In the genomic region with DNA sequence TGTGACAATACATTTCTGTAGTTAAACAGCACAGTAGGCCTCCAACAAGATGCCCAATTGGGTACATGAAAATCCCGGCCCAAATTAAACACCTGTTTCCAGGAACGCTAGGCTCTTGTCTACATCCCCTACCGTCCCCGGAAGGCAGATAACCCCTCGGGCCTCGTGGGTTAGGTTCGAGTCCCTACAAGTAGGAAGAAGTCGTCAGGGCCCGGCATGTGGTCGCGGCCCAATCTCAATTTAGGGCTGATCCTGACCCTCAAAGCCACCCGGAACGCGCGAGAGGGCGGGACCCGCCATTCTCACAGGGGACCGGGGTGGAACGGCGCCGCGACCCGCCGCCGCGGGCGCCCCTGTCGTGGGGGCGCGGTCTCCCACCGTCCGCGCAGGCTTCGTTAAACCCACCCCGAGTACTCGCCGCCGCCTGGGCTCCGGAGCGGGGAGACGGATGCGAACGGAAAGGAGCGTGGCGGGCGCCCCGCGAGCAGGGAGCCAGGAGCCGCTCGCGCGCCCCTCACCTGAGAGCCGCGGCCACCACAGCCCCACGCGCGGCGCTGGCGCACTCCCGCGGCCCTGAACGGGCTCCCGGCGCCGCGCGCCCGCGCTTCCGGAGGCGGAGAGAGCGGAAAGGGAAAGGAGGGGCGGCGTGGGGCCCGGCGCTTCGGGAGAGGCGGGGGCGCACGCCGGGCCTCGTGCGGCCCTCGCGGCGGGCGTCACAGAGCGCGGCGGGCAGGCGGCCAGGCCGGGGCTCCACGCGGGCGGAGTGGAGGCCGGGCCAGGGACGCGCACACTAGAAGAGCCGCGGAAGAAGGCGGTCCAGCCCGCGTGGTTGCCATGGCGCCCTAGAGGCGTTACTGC, we compare ENCODE assay signal across 1 cellular context.
TF ChIP-seq lines count a peak whose summit lies in the region.

A gene (minus strand): TSS at position 621 of the 858 bp plus-strand sequence. CDS start 12,804 bp downstream, outside the sequence.

TF ChIP-seq in HEK293, 187 proteins besides CTCF, POLR2A, EP300 and RAD21 (continued from another document):
- TF ChIP-seq ZNF248 (tag by site-specific recombination; IDR thresholded peaks at IDR 0.05) (no peak), ZEB2 (tag by site-specific recombination; IDR thresholded peaks at IDR 0.05) (peak; percentile 19; the same call in 1 of the 2 replicates), YY1 (tag by site-specific recombination; IDR thresholded peaks at IDR 0.05) (no peak), SP7 (tag by site-specific recombination; IDR thresholded peaks at IDR 0.05) (no peak), ZNF426 (tag by site-specific recombination; IDR thresholded peaks at IDR 0.05) (no peak), ZBTB8A (tag by site-specific recombination; IDR thresholded peaks at IDR 0.05) (peak; percentile 63)
- TF ChIP-seq, protein P1, sequence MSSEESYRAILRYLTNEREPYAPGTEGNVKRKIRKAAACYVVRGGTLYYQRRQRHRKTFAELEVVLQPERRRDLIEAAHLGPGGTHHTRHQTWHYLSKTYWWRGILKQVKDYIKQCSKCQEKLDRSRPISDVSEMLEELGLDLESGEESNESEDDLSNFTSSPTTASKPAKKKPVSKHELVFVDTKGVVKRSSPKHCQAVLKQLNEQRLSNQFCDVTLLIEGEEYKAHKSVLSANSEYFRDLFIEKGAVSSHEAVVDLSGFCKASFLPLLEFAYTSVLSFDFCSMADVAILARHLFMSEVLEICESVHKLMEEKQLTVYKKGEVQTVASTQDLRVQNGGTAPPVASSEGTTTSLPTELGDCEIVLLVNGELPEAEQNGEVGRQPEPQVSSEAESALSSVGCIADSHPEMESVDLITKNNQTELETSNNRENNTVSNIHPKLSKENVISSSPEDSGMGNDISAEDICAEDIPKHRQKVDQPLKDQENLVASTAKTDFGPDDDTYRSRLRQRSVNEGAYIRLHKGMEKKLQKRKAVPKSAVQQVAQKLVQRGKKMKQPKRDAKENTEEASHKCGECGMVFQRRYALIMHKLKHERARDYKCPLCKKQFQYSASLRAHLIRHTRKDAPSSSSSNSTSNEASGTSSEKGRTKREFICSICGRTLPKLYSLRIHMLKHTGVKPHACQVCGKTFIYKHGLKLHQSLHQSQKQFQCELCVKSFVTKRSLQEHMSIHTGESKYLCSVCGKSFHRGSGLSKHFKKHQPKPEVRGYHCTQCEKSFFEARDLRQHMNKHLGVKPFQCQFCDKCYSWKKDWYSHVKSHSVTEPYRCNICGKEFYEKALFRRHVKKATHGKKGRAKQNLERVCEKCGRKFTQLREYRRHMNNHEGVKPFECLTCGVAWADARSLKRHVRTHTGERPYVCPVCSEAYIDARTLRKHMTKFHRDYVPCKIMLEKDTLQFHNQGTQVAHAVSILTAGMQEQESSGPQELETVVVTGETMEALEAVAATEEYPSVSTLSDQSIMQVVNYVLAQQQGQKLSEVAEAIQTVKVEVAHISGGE (tag by site-specific recombination; conservative IDR thresholded peaks at IDR 0.05; ENCODE audit: low read depth): no peak
- TF ChIP-seq, protein P2, sequence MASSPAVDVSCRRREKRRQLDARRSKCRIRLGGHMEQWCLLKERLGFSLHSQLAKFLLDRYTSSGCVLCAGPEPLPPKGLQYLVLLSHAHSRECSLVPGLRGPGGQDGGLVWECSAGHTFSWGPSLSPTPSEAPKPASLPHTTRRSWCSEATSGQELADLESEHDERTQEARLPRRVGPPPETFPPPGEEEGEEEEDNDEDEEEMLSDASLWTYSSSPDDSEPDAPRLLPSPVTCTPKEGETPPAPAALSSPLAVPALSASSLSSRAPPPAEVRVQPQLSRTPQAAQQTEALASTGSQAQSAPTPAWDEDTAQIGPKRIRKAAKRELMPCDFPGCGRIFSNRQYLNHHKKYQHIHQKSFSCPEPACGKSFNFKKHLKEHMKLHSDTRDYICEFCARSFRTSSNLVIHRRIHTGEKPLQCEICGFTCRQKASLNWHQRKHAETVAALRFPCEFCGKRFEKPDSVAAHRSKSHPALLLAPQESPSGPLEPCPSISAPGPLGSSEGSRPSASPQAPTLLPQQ (tag by site-specific recombination; IDR thresholded peaks at IDR 0.05): no peak
- TF ChIP-seq, protein P3, sequence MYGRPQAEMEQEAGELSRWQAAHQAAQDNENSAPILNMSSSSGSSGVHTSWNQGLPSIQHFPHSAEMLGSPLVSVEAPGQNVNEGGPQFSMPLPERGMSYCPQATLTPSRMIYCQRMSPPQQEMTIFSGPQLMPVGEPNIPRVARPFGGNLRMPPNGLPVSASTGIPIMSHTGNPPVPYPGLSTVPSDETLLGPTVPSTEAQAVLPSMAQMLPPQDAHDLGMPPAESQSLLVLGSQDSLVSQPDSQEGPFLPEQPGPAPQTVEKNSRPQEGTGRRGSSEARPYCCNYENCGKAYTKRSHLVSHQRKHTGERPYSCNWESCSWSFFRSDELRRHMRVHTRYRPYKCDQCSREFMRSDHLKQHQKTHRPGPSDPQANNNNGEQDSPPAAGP (tag by site-specific recombination; IDR thresholded peaks at IDR 0.05): no peak
